ENCODE assay signal across 18 cellular contexts in genomic region chr11:119513806-119514170, GRCh38.
DNase-seq lines count a peak whose midpoint lies in the region; FAIRE-seq and TF ChIP-seq lines count a peak whose summit lies in the region.
"Had no signal": no experiment of that assay in that cellular context is flagged by ENCODE, and none has a peak within 500 bp of the region (broad histone marks: within the 10 kb centered on the region; RNA-seq: fewer than 3 reads in every experiment).

No MANE protein-coding gene starts in this region.

- no peak overlapping the region for H3K9ac ChIP-seq in neuronal stem cell (ENCODE audit: low read depth, low read length, poor library complexity)

- peak; percentile 17 for FAIRE-seq in GM12892 (lab: Jason Lieb, UNC)
- FAIRE-seq: D721Med, GM12878, GM18507, H54 had no signal

- H3K27me3 ChIP-seq in WERI-Rb-1 (ENCODE audit: insufficient read depth, low read depth, severe bottlenecking) (no peaks in the 10 kb centered on the region), neuronal stem cell (ENCODE audit: control insufficient read depth in 3 of 3, insufficient read depth in 3 of 3, low read depth in 1 of 3, low read length in 3 of 3) (peaks cover 0 to 57% (median 0%) of the 10 kb centered on the region in 3 experiments), osteoblast (ENCODE audit: insufficient read depth, low read length) (peaks cover 34% of the 10 kb centered on the region)

- H3K18ac ChIP-seq in neuronal stem cell (ENCODE audit: low read length), result peak overlapping the region; percentile 40

- H3K27ac ChIP-seq in WERI-Rb-1 (peak overlapping the region; percentile 80), neuronal stem cell (replicated peaks; ENCODE audit: low read length) (no peak overlapping the region), osteoblast (ENCODE audit: low read depth, low read length) (no peak overlapping the region)

- no peaks in the 10 kb centered on the region for H3K79me2 ChIP-seq in osteoblast (ENCODE audit: insufficient read depth, low read length)

- WGBS in neuronal stem cell (ENCODE audit: extremely low coverage in 2 of 2, insufficient read length in 2 of 2, insufficient replicate concordance in 1 of 2), 2 donors, result no CpG with 5 or more reads among the region's 5 CpGs

- H3K14ac ChIP-seq in neuronal stem cell (ENCODE audit: low read length), result no peak overlapping the region

- H3K4me3 ChIP-seq in WERI-Rb-1 (ENCODE audit: low read depth, low read length) (no peak overlapping the region), neuronal stem cell (ENCODE audit: low read length in 2 of 2) (no peak overlapping the region), osteoblast (ENCODE audit: insufficient read depth, low read length) (no peak overlapping the region)
- H3K4me3 ChIP-seq: GM12878, HAP-1 had no signal

- no peak for DNase-seq in GM12892 (ENCODE audit: insufficient read length)
- no peak for DNase-seq in WERI-Rb-1
- no peak for DNase-seq in neuronal stem cell (ENCODE audit: low spot score)
- DNase-seq in osteoblast (ENCODE audit: insufficient read length, low spot score, missing footprints), result no peak
- no peak for DNase-seq in HEK293T (ENCODE audit: extremely low spot score)
- DNase-seq in NOMO-1 treated with dmso at 0.1 percent for 144 hours (lab: John Stamatoyannopoulos, UW; ENCODE audit: unreplicated experiment), result no peak
- DNase-seq: CD4-positive, alpha-beta T cell; CD8-positive, alpha-beta memory T cell; DMS 273 treated with DMSO at 0.1 percent for 48 hours; DMS79; EL; GDM1; GOT3 had no signal

- no peak overlapping the region for H3K4me2 ChIP-seq in neuronal stem cell (ENCODE audit: insufficient read depth, low read length, poor library complexity, severe bottlenecking)
- H3K4me2 ChIP-seq in osteoblast (ENCODE audit: insufficient read depth, low read length), result no peak overlapping the region

- no peak overlapping the region for H4K91ac ChIP-seq in neuronal stem cell (ENCODE audit: low read depth, low read length, poor library complexity)

- no peak overlapping the region for H2BK12ac ChIP-seq in neuronal stem cell (ENCODE audit: low read length)

- no peak overlapping the region for H2BK15ac ChIP-seq in neuronal stem cell (ENCODE audit: low read length)

- CTCF ChIA-PET in HEK293T (lab: Yijun Ruan, JAX), result no interaction called here

- no peak overlapping the region for H3K4ac ChIP-seq in neuronal stem cell (ENCODE audit: low read length)

- no peak overlapping the region for H2AK5ac ChIP-seq in neuronal stem cell (ENCODE audit: low read depth, low read length)

- H3K36me3 ChIP-seq in WERI-Rb-1, result no peaks in the 10 kb centered on the region
- H3K36me3 ChIP-seq in neuronal stem cell (replicated peaks in 1 of 2; ENCODE audit: control insufficient read depth in 2 of 2, insufficient read depth in 2 of 2, low read length in 2 of 2), result no peaks in the 10 kb centered on the region
- no peaks in the 10 kb centered on the region for H3K36me3 ChIP-seq in osteoblast (ENCODE audit: insufficient read depth, low read length)
- H3K36me3 ChIP-seq: HAP-1 had no signal

- H3K4me1 ChIP-seq in neuronal stem cell (ENCODE audit: control insufficient read depth in 2 of 2, insufficient read depth in 1 of 2, low read depth in 1 of 2, low read length in 2 of 2), result peaks cover 7 to 12% of the 10 kb centered on the region in 2 donors
- H3K4me1 ChIP-seq in osteoblast (ENCODE audit: insufficient read depth, low read length), result peaks cover 9% of the 10 kb centered on the region
- H3K4me1 ChIP-seq: HAP-1 had no signal

- no peaks in the 10 kb centered on the region for H3K79me1 ChIP-seq in neuronal stem cell (ENCODE audit: low read depth, low read length)

- H4K8ac ChIP-seq in neuronal stem cell (ENCODE audit: low read depth, low read length), result no peak overlapping the region

- no peak overlapping the region for H2BK5ac ChIP-seq in neuronal stem cell (ENCODE audit: low read length)

- no peak overlapping the region for H2BK120ac ChIP-seq in neuronal stem cell (ENCODE audit: low read depth, low read length)

- POLR2A ChIA-PET in HEK293T (lab: Yijun Ruan, JAX), result no interaction called here

- H3K23ac ChIP-seq in neuronal stem cell (ENCODE audit: low read depth, low read length, poor library complexity), result peak overlapping the region; percentile 75

- TF ChIP-seq CTCF in WERI-Rb-1 (IDR thresholded peaks at IDR 0.05; ENCODE audit: low read depth, low read length) (no peak), osteoblast (IDR thresholded peaks at IDR 0.05; ENCODE audit: extremely low read depth, low read depth, low read length) (no peak)

- no peaks in the 10 kb centered on the region for H4K20me1 ChIP-seq in osteoblast (ENCODE audit: insufficient read depth, low read length)

- H2AFZ ChIP-seq in neuronal stem cell (ENCODE audit: low read length) (no peak overlapping the region), osteoblast (ENCODE audit: low read length) (no peak overlapping the region)

- no peak for TF ChIP-seq POLR2A in GM12892 (IDR thresholded peaks at IDR 0.05; ENCODE audit: low read depth, low read length)

- H3K9me3 ChIP-seq in WERI-Rb-1 (ENCODE audit: severe bottlenecking), result no peaks in the 10 kb centered on the region
- peaks cover 0 to 3% of the 10 kb centered on the region in 2 donors for H3K9me3 ChIP-seq in neuronal stem cell (replicated peaks in 1 of 2; ENCODE audit: control insufficient read depth in 2 of 2, insufficient read depth in 1 of 2, low read depth in 1 of 2, low read length in 2 of 2)
- H3K9me3 ChIP-seq in osteoblast (ENCODE audit: low read depth, low read length), result no peaks in the 10 kb centered on the region
- H3K9me3 ChIP-seq: HAP-1 had no signal

TF ChIP-seq in HEK293T, 16 proteins besides CTCF, POLR2A, EP300 and RAD21:
- TF ChIP-seq ARNT (IDR thresholded peaks at IDR 0.05) (no peak), BHLHE40 (IDR thresholded peaks at IDR 0.05; ENCODE audit: borderline replicate concordance) (no peak), CTBP1 (IDR thresholded peaks at IDR 0.05; ENCODE audit: borderline replicate concordance) (no peak), L3MBTL2 (conservative IDR thresholded peaks at IDR 0.05) (no peak), FOXK2 (IDR thresholded peaks at IDR 0.05) (no peak), LEF1 (IDR thresholded peaks at IDR 0.05; ENCODE audit: borderline replicate concordance) (no peak), FOXA1 (IDR thresholded peaks at IDR 0.05) (no peak)
